Comparison of ENCODE assay signal across 1 cellular context in genomic region chr3:184814214-184814613, GRCh38.
A peak's percentile ranks its signal among the peaks of the same experiment; 100 is the strongest.
TF ChIP-seq lines count a peak whose summit lies in the region.

No MANE protein-coding gene starts in this region.

TF ChIP-seq in IMR-90, 13 proteins besides CTCF, POLR2A, EP300 and RAD21:
- TF ChIP-seq, protein P1, sequence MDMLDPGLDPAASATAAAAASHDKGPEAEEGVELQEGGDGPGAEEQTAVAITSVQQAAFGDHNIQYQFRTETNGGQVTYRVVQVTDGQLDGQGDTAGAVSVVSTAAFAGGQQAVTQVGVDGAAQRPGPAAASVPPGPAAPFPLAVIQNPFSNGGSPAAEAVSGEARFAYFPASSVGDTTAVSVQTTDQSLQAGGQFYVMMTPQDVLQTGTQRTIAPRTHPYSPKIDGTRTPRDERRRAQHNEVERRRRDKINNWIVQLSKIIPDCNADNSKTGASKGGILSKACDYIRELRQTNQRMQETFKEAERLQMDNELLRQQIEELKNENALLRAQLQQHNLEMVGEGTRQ (IDR thresholded peaks at IDR 0.05; ENCODE audit: low read depth, low read length), result no peak
- no peak for TF ChIP-seq FOS (IDR thresholded peaks at IDR 0.05; ENCODE audit: low read depth, low read length)
- TF ChIP-seq RCOR1 (IDR thresholded peaks at IDR 0.05; ENCODE audit: insufficient replicate concordance, low read length), result no peak
- TF ChIP-seq RFX5 (IDR thresholded peaks at IDR 0.05; ENCODE audit: low read depth, low read length), result no peak
- TF ChIP-seq CEBPB (IDR thresholded peaks at IDR 0.05; ENCODE audit: low read depth, low read length), result peak; percentile 6; the same call in 1 of the 2 replicates
